1 cellular context compared by ENCODE assay signal in genomic region chr10:124093076-124093773, GRCh38.
A peak's percentile ranks its signal among the peaks of the same experiment; 100 is the strongest.
TF ChIP-seq lines count a peak whose summit lies in the region.

A gene with protein sequence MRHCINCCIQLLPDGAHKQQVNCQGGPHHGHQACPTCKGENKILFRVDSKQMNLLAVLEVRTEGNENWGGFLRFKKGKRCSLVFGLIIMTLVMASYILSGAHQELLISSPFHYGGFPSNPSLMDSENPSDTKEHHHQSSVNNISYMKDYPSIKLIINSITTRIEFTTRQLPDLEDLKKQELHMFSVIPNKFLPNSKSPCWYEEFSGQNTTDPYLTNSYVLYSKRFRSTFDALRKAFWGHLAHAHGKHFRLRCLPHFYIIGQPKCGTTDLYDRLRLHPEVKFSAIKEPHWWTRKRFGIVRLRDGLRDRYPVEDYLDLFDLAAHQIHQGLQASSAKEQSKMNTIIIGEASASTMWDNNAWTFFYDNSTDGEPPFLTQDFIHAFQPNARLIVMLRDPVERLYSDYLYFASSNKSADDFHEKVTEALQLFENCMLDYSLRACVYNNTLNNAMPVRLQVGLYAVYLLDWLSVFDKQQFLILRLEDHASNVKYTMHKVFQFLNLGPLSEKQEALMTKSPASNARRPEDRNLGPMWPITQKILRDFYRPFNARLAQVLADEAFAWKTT (minus strand): TSS chr10:124093598. CDS start chr10:124046212, 47,386 bp downstream.

TF ChIP-seq in HepG2, 621 proteins besides CTCF, POLR2A, EP300 and RAD21 (continued from another document and continues in another):
- TF ChIP-seq ZNF580 (CRISPR knock-in tag; IDR thresholded peaks at IDR 0.05; ENCODE audit: borderline replicate concordance, low read depth) (no peak), KDM3A (CRISPR knock-in tag; IDR thresholded peaks at IDR 0.05; ENCODE audit: low read depth) (no peak; the same call in 1 of the 2 replicates), TIGD3 (CRISPR knock-in tag; IDR thresholded peaks at IDR 0.05; ENCODE audit: borderline replicate concordance) (no peak), SAP130 (CRISPR knock-in tag; IDR thresholded peaks at IDR 0.05; ENCODE audit: low read depth) (peak; percentile 88), ARNT2 (CRISPR knock-in tag; IDR thresholded peaks at IDR 0.05; ENCODE audit: low read depth) (0 out of 2 replicates have a peak, but pooled peaks have one; percentile 14), RBM39 (IDR thresholded peaks at IDR 0.05; ENCODE audit: low read depth, low read length, poor library complexity, severe bottlenecking) (no peak), SETDB1 (CRISPR knock-in tag; IDR thresholded peaks at IDR 0.05; ENCODE audit: borderline replicate concordance) (no peak), ZNF557 (CRISPR knock-in tag; IDR thresholded peaks at IDR 0.05) (no peak), ZNF788 (CRISPR knock-in tag; IDR thresholded peaks at IDR 0.05; ENCODE audit: borderline replicate concordance) (no peak), CBX2 (IDR thresholded peaks at IDR 0.05; ENCODE audit: low read depth, low read length) (no peak), CBX2 (CRISPR knock-in tag; IDR thresholded peaks at IDR 0.05; ENCODE audit: low read depth) (no peak), PHF5A (CRISPR knock-in tag; IDR thresholded peaks at IDR 0.05; ENCODE audit: low read depth, unreplicated experiment) (no peak), TBX2 (CRISPR knock-in tag; IDR thresholded peaks at IDR 0.05; ENCODE audit: borderline replicate concordance) (no peak), MAFK (conservative IDR thresholded peaks at IDR 0.05 in 1 of 2, IDR thresholded peaks at IDR 0.05 in 1 of 2; ENCODE audit: low read length in 2 of 2) (no peak), ZNF772 (CRISPR knock-in tag; IDR thresholded peaks at IDR 0.05) (no peak), ZNF256 (CRISPR knock-in tag; conservative IDR thresholded peaks at IDR 0.05) (no peak), SATB2 (CRISPR knock-in tag; IDR thresholded peaks at IDR 0.05) (no peak), JUN (CRISPR knock-in tag; IDR thresholded peaks at IDR 0.05) (no peak), HNRNPUL1 (IDR thresholded peaks at IDR 0.05; ENCODE audit: low read depth, low read length) (no peak), EEA1 (CRISPR knock-in tag; IDR thresholded peaks at IDR 0.05; ENCODE audit: borderline replicate concordance) (no peak), NCOA2 (CRISPR knock-in tag; IDR thresholded peaks at IDR 0.05) (peak; percentile 37; the same call in 1 of the 2 replicates), RELA (CRISPR knock-in tag; IDR thresholded peaks at IDR 0.05) (no peak), NFAT5 (CRISPR knock-in tag; IDR thresholded peaks at IDR 0.05) (no peak), KAT7 (CRISPR knock-in tag; IDR thresholded peaks at IDR 0.05; ENCODE audit: borderline replicate concordance) (no peak), RXRB (CRISPR knock-in tag; IDR thresholded peaks at IDR 0.05; ENCODE audit: borderline replicate concordance) (peak; percentile 73; the same call in 1 of the 2 replicates), WIZ (CRISPR knock-in tag; IDR thresholded peaks at IDR 0.05) (no peak), ZNF605 (CRISPR knock-in tag; IDR thresholded peaks at IDR 0.05) (peak; percentile 60; the same call in 1 of the 2 replicates), ZNF33B (CRISPR knock-in tag; IDR thresholded peaks at IDR 0.05) (no peak), ZNF10 (CRISPR knock-in tag; IDR thresholded peaks at IDR 0.05; ENCODE audit: borderline replicate concordance, low read depth) (no peak), CREB3 (CRISPR knock-in tag; IDR thresholded peaks at IDR 0.05) (no peak), ZBTB8A (CRISPR knock-in tag; IDR thresholded peaks at IDR 0.05; ENCODE audit: borderline replicate concordance, low read depth) (no peak)
- TF ChIP-seq, protein P1, sequence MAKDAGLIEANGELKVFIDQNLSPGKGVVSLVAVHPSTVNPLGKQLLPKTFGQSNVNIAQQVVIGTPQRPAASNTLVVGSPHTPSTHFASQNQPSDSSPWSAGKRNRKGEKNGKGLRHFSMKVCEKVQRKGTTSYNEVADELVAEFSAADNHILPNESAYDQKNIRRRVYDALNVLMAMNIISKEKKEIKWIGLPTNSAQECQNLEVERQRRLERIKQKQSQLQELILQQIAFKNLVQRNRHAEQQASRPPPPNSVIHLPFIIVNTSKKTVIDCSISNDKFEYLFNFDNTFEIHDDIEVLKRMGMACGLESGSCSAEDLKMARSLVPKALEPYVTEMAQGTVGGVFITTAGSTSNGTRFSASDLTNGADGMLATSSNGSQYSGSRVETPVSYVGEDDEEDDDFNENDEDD (CRISPR knock-in tag; IDR thresholded peaks at IDR 0.05; ENCODE audit: borderline replicate concordance), result 0 out of 2 replicates have a peak, but pooled peaks have one; percentile 24
- TF ChIP-seq, protein P2, sequence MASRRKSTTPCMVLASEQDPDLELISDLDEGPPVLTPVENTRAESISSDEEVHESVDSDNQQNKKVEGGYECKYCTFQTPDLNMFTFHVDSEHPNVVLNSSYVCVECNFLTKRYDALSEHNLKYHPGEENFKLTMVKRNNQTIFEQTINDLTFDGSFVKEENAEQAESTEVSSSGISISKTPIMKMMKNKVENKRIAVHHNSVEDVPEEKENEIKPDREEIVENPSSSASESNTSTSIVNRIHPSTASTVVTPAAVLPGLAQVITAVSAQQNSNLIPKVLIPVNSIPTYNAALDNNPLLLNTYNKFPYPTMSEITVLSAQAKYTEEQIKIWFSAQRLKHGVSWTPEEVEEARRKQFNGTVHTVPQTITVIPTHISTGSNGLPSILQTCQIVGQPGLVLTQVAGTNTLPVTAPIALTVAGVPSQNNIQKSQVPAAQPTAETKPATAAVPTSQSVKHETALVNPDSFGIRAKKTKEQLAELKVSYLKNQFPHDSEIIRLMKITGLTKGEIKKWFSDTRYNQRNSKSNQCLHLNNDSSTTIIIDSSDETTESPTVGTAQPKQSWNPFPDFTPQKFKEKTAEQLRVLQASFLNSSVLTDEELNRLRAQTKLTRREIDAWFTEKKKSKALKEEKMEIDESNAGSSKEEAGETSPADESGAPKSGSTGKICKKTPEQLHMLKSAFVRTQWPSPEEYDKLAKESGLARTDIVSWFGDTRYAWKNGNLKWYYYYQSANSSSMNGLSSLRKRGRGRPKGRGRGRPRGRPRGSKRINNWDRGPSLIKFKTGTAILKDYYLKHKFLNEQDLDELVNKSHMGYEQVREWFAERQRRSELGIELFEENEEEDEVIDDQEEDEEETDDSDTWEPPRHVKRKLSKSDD (CRISPR knock-in tag; IDR thresholded peaks at IDR 0.05; ENCODE audit: low read depth), result no peak
- TF ChIP-seq, protein P3, sequence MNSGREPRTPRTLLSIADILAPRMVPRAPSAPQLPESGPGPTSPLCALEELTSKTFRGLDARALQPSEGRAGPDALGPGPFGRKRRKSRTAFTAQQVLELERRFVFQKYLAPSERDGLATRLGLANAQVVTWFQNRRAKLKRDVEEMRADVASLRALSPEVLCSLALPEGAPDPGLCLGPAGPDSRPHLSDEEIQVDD (CRISPR knock-in tag; IDR thresholded peaks at IDR 0.05; ENCODE audit: borderline replicate concordance), result no peak
- TF ChIP-seq, protein P4, sequence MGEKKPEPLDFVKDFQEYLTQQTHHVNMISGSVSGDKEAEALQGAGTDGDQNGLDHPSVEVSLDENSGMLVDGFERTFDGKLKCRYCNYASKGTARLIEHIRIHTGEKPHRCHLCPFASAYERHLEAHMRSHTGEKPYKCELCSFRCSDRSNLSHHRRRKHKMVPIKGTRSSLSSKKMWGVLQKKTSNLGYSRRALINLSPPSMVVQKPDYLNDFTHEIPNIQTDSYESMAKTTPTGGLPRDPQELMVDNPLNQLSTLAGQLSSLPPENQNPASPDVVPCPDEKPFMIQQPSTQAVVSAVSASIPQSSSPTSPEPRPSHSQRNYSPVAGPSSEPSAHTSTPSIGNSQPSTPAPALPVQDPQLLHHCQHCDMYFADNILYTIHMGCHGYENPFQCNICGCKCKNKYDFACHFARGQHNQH (CRISPR knock-in tag; IDR thresholded peaks at IDR 0.05), result peak; percentile 37; the same call in 1 of the 2 replicates
- TF ChIP-seq, protein P5, sequence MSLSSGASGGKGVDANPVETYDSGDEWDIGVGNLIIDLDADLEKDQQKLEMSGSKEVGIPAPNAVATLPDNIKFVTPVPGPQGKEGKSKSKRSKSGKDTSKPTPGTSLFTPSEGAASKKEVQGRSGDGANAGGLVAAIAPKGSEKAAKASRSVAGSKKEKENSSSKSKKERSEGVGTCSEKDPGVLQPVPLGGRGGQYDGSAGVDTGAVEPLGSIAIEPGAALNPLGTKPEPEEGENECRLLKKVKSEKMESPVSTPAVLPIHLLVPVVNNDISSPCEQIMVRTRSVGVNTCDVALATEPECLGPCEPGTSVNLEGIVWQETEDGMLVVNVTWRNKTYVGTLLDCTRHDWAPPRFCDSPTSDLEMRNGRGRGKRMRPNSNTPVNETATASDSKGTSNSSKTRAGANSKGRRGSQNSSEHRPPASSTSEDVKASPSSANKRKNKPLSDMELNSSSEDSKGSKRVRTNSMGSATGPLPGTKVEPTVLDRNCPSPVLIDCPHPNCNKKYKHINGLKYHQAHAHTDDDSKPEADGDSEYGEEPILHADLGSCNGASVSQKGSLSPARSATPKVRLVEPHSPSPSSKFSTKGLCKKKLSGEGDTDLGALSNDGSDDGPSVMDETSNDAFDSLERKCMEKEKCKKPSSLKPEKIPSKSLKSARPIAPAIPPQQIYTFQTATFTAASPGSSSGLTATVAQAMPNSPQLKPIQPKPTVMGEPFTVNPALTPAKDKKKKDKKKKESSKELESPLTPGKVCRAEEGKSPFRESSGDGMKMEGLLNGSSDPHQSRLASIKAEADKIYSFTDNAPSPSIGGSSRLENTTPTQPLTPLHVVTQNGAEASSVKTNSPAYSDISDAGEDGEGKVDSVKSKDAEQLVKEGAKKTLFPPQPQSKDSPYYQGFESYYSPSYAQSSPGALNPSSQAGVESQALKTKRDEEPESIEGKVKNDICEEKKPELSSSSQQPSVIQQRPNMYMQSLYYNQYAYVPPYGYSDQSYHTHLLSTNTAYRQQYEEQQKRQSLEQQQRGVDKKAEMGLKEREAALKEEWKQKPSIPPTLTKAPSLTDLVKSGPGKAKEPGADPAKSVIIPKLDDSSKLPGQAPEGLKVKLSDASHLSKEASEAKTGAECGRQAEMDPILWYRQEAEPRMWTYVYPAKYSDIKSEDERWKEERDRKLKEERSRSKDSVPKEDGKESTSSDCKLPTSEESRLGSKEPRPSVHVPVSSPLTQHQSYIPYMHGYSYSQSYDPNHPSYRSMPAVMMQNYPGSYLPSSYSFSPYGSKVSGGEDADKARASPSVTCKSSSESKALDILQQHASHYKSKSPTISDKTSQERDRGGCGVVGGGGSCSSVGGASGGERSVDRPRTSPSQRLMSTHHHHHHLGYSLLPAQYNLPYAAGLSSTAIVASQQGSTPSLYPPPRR (CRISPR knock-in tag; IDR thresholded peaks at IDR 0.05; ENCODE audit: borderline replicate concordance), result no peak; the same call in 1 of the 2 replicates
